ENCODE assay signal across 11 cellular contexts in genomic region chr10:112461029-112461887, GRCh38. TPM values are rescaled to one million over a fixed set of nuclear protein-coding genes. Genes with fewer than 3 reads are reported as not detected.
DNase-seq lines count a peak whose midpoint lies in the region; ATAC-seq and TF ChIP-seq lines count a peak whose summit lies in the region.
"Had no signal": no experiment of that assay in that cellular context is flagged by ENCODE, and none has a peak within 500 bp of the region (broad histone marks: within the 10 kb centered on the region; RNA-seq: fewer than 3 reads in every experiment).

No MANE protein-coding gene starts in this region.

- H3K4me1 Mint-ChIP-seq in activated CD8-positive, alpha-beta T cell treated with anti-CD3 and anti-CD28 coated beads for 36 hours (ENCODE audit: low read depth) = peaks cover 37% of the 10 kb centered on the region

- H3K4me3 ChIP-seq in fibroblast of mammary gland (ENCODE audit: control insufficient read depth, low read depth, low read length) = no peak overlapping the region
- H3K4me3 ChIP-seq: transverse colon had no signal

- no peak overlapping the region for H3K4me3 Mint-ChIP-seq in activated CD8-positive, alpha-beta T cell treated with anti-CD3 and anti-CD28 coated beads for 36 hours

- peak; percentile 31 for DNase-seq in stimulated activated naive CD4-positive, alpha-beta T cell treated with Interleukin-2 at 50 U/mL for 16 hours (lab: John Stamatoyannopoulos, UW)
- DNase-seq in stimulated activated naive CD4-positive, alpha-beta T cell (lab: John Stamatoyannopoulos, UW) = no peak
- DNase-seq in activated CD8-positive, alpha-beta T cell treated with anti-CD3 and anti-CD28 coated beads for 36 hours = peak; percentile 80
- DNase-seq in fibroblast of mammary gland (ENCODE audit: low read depth) (peak; percentile 75), Ammon's horn (ENCODE audit: low spot score) (no peak), HUDEP-2 (lab: John Stamatoyannopoulos, UW; ENCODE audit: unreplicated experiment in 76 of 76) (no peak)
- DNase-seq: cortex of kidney, NCI-H2081, transverse colon had no signal

- POLR2A ChIA-PET in activated CD8-positive, alpha-beta T cell treated with anti-CD3 and anti-CD28 coated beads for 36 hours (lab: Charles Lee) = interaction anchor here (0.7 to 6.7 kb wide), 3 partner anchors 15 to 32 kb away, joined by 3 to 33 read pairs (median 3); partner anchors contain the start of genes VTI1A and ZDHHC6

- H3K9me3 Mint-ChIP-seq in activated CD8-positive, alpha-beta T cell treated with anti-CD3 and anti-CD28 coated beads for 36 hours = no peaks in the 10 kb centered on the region

- CTCF ChIA-PET in activated CD8-positive, alpha-beta T cell treated with anti-CD3 and anti-CD28 coated beads for 36 hours (lab: Charles Lee) = interaction anchor here (1.1 to 3.7 kb wide), 2 partner anchors 9 to 10 kb away, joined by 5 to 31 read pairs; no protein-coding TSS in a partner anchor

- peak; percentile 83 for ATAC-seq in activated CD8-positive, alpha-beta T cell treated with anti-CD3 and anti-CD28 coated beads for 36 hours
- ATAC-seq in GM18498 (IDR thresholded peaks at IDR 0.05; ENCODE audit: unreplicated experiment) (no peak), HG02759 (IDR thresholded peaks at IDR 0.05; ENCODE audit: unreplicated experiment) (no peak)

- peaks cover 45% of the 10 kb centered on the region for H3K36me3 Mint-ChIP-seq in activated CD8-positive, alpha-beta T cell treated with anti-CD3 and anti-CD28 coated beads for 36 hours (ENCODE audit: low read depth)

- peak overlapping the region; percentile 96 for H3K27ac Mint-ChIP-seq in activated CD8-positive, alpha-beta T cell treated with anti-CD3 and anti-CD28 coated beads for 36 hours

- intact Hi-C loops in activated CD8-positive, alpha-beta T cell treated with anti-CD3 and anti-CD28 coated beads for 36 hours (cut with micrococcal nuclease) = no loop called here

- no peak for TF ChIP-seq CTCF in activated CD8-positive, alpha-beta T cell treated with anti-CD3 and anti-CD28 coated beads for 36 hours (IDR thresholded peaks at IDR 0.05)
- no peak for TF ChIP-seq CTCF in fibroblast of mammary gland (conservative IDR thresholded peaks at IDR 0.05; ENCODE audit: control insufficient read depth, insufficient read depth, low read depth, low read length)

- no peaks in the 10 kb centered on the region for H3K27me3 Mint-ChIP-seq in activated CD8-positive, alpha-beta T cell treated with anti-CD3 and anti-CD28 coated beads for 36 hours

RNA-seq across cellular contexts. Expression of gene VTI1A, which starts 14.2 kb away (rescaled TPM):
- total RNA-seq in activated CD8-positive, alpha-beta T cell treated with anti-CD3 and anti-CD28 coated beads for 36 hours = 10 to 100 TPM; 29.4 to 30.0 TPM

RNA-seq across cellular contexts. Expression of gene ZDHHC6, which starts 14.5 kb away (rescaled TPM):
- 10 to 100 TPM; 36.6 to 37.6 TPM for total RNA-seq in activated CD8-positive, alpha-beta T cell treated with anti-CD3 and anti-CD28 coated beads for 36 hours

Comparison
In these comparisons a context has a peak if more than half of its experiments do, and no peak if none do; other contexts are left out.
1. DNase-seq: peak in stimulated activated naive CD4-positive, alpha-beta T cell treated with Interleukin-2 at 50 U/mL for 16 hours (single experiment), activated CD8-positive, alpha-beta T cell treated with anti-CD3 and anti-CD28 coated beads for 36 hours (single experiment) and fibroblast of mammary gland (single experiment); none in stimulated activated naive CD4-positive, alpha-beta T cell (0 of 6), Ammon's horn (single experiment) and HUDEP-2 (0 of 76).